Comparison of ENCODE assay signal across 1 cellular context in the genomic region with DNA sequence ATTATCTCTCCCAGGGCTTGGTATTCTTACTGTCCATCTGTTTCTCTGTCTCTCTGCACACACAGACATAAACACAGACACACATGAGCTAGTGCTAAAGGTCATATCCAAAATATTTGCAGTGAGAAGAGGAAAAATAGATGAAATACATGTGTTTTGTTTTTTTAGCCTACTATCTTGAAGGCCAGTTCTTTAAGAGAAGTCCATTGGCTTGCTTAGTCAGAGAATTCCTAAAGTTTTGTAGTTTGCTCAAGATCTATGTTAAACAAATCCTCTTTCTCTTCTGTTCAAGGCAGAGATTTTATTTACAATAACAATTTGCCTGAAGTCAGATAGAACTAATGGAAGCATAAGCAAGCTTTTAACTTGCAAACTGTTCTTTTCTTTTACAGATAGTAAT.
TF ChIP-seq lines count a peak whose summit lies in the region.

No MANE protein-coding gene starts in this region.

TF ChIP-seq in HepG2, 621 proteins besides CTCF, POLR2A, EP300 and RAD21 (continued from another document and continues in another):
- TF ChIP-seq ZNF362 (CRISPR knock-in tag; IDR thresholded peaks at IDR 0.05; ENCODE audit: borderline replicate concordance) (peak; percentile 69; the same call in 1 of the 2 replicates), ZNF256 (CRISPR knock-in tag; conservative IDR thresholded peaks at IDR 0.05) (no peak), ZSCAN9 (CRISPR knock-in tag; IDR thresholded peaks at IDR 0.05; ENCODE audit: borderline replicate concordance) (0 out of 2 replicates have a peak, but pooled peaks have one; percentile 25), ADNP (CRISPR knock-in tag; IDR thresholded peaks at IDR 0.05) (no peak), ZBTB20 (CRISPR knock-in tag; IDR thresholded peaks at IDR 0.05; ENCODE audit: borderline replicate concordance, low read depth) (peak; percentile 41; the same call in 1 of the 2 replicates), ONECUT2 (CRISPR knock-in tag; IDR thresholded peaks at IDR 0.05) (no peak), ZNF264 (CRISPR knock-in tag; IDR thresholded peaks at IDR 0.05) (peak; percentile 68), POLR2G (IDR thresholded peaks at IDR 0.05; ENCODE audit: low read depth, low read length) (no peak), JUNB (CRISPR knock-in tag; IDR thresholded peaks at IDR 0.05; ENCODE audit: borderline replicate concordance) (no peak), TSC22D2 (CRISPR knock-in tag; IDR thresholded peaks at IDR 0.05; ENCODE audit: borderline replicate concordance) (no peak), FOSL1 (CRISPR knock-in tag; IDR thresholded peaks at IDR 0.05; ENCODE audit: borderline replicate concordance) (no peak; the same call in 1 of the 2 replicates), ZBED4 (CRISPR knock-in tag; IDR thresholded peaks at IDR 0.05; ENCODE audit: borderline replicate concordance) (no peak), RXRB (CRISPR knock-in tag; IDR thresholded peaks at IDR 0.05; ENCODE audit: borderline replicate concordance) (peak; percentile 81), IKZF4 (CRISPR knock-in tag; IDR thresholded peaks at IDR 0.05; ENCODE audit: borderline replicate concordance, low read depth, not compliant biosample characterization) (no peak), ZNF710 (CRISPR knock-in tag; IDR thresholded peaks at IDR 0.05; ENCODE audit: borderline replicate concordance) (peak; percentile 87), RCOR2 (CRISPR knock-in tag; IDR thresholded peaks at IDR 0.05) (peak; percentile 88), ZNF615 (CRISPR knock-in tag; IDR thresholded peaks at IDR 0.05; ENCODE audit: borderline replicate concordance) (no peak), ARID5B (CRISPR knock-in tag; IDR thresholded peaks at IDR 0.05) (peak; percentile 97), SP1 (IDR thresholded peaks at IDR 0.05) (no peak), SP1 (CRISPR knock-in tag; IDR thresholded peaks at IDR 0.05) (no peak), HOXD1 (CRISPR knock-in tag; IDR thresholded peaks at IDR 0.05) (no peak), ASH2L (IDR thresholded peaks at IDR 0.05; ENCODE audit: insufficient read length, low read depth, low read length) (no peak), ZNF563 (CRISPR knock-in tag; IDR thresholded peaks at IDR 0.05) (no peak), TRIM24 (CRISPR knock-in tag; IDR thresholded peaks at IDR 0.05) (no peak), NFKBIZ (CRISPR knock-in tag; IDR thresholded peaks at IDR 0.05) (0 out of 2 replicates have a peak, but pooled peaks have one; percentile 51)
- TF ChIP-seq, protein P1, sequence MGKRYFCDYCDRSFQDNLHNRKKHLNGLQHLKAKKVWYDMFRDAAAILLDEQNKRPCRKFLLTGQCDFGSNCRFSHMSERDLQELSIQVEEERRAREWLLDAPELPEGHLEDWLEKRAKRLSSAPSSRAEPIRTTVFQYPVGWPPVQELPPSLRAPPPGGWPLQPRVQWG (CRISPR knock-in tag; IDR thresholded peaks at IDR 0.05; ENCODE audit: borderline replicate concordance, low read depth): no peak
- TF ChIP-seq, protein P2, sequence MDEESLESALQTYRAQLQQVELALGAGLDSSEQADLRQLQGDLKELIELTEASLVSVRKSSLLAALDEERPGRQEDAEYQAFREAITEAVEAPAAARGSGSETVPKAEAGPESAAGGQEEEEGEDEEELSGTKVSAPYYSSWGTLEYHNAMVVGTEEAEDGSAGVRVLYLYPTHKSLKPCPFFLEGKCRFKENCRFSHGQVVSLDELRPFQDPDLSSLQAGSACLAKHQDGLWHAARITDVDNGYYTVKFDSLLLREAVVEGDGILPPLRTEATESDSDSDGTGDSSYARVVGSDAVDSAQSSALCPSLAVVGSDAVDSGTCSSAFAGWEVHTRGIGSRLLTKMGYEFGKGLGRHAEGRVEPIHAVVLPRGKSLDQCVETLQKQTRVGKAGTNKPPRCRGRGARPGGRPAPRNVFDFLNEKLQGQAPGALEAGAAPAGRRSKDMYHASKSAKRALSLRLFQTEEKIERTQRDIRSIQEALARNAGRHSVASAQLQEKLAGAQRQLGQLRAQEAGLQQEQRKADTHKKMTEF (CRISPR knock-in tag; IDR thresholded peaks at IDR 0.05): peak; percentile 81
- TF ChIP-seq, protein P3, sequence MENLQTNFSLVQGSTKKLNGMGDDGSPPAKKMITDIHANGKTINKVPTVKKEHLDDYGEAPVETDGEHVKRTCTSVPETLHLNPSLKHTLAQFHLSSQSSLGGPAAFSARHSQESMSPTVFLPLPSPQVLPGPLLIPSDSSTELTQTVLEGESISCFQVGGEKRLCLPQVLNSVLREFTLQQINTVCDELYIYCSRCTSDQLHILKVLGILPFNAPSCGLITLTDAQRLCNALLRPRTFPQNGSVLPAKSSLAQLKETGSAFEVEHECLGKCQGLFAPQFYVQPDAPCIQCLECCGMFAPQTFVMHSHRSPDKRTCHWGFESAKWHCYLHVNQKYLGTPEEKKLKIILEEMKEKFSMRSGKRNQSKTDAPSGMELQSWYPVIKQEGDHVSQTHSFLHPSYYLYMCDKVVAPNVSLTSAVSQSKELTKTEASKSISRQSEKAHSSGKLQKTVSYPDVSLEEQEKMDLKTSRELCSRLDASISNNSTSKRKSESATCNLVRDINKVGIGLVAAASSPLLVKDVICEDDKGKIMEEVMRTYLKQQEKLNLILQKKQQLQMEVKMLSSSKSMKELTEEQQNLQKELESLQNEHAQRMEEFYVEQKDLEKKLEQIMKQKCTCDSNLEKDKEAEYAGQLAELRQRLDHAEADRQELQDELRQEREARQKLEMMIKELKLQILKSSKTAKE (CRISPR knock-in tag; IDR thresholded peaks at IDR 0.05; ENCODE audit: borderline replicate concordance): peak; percentile 92
- TF ChIP-seq, protein P4, sequence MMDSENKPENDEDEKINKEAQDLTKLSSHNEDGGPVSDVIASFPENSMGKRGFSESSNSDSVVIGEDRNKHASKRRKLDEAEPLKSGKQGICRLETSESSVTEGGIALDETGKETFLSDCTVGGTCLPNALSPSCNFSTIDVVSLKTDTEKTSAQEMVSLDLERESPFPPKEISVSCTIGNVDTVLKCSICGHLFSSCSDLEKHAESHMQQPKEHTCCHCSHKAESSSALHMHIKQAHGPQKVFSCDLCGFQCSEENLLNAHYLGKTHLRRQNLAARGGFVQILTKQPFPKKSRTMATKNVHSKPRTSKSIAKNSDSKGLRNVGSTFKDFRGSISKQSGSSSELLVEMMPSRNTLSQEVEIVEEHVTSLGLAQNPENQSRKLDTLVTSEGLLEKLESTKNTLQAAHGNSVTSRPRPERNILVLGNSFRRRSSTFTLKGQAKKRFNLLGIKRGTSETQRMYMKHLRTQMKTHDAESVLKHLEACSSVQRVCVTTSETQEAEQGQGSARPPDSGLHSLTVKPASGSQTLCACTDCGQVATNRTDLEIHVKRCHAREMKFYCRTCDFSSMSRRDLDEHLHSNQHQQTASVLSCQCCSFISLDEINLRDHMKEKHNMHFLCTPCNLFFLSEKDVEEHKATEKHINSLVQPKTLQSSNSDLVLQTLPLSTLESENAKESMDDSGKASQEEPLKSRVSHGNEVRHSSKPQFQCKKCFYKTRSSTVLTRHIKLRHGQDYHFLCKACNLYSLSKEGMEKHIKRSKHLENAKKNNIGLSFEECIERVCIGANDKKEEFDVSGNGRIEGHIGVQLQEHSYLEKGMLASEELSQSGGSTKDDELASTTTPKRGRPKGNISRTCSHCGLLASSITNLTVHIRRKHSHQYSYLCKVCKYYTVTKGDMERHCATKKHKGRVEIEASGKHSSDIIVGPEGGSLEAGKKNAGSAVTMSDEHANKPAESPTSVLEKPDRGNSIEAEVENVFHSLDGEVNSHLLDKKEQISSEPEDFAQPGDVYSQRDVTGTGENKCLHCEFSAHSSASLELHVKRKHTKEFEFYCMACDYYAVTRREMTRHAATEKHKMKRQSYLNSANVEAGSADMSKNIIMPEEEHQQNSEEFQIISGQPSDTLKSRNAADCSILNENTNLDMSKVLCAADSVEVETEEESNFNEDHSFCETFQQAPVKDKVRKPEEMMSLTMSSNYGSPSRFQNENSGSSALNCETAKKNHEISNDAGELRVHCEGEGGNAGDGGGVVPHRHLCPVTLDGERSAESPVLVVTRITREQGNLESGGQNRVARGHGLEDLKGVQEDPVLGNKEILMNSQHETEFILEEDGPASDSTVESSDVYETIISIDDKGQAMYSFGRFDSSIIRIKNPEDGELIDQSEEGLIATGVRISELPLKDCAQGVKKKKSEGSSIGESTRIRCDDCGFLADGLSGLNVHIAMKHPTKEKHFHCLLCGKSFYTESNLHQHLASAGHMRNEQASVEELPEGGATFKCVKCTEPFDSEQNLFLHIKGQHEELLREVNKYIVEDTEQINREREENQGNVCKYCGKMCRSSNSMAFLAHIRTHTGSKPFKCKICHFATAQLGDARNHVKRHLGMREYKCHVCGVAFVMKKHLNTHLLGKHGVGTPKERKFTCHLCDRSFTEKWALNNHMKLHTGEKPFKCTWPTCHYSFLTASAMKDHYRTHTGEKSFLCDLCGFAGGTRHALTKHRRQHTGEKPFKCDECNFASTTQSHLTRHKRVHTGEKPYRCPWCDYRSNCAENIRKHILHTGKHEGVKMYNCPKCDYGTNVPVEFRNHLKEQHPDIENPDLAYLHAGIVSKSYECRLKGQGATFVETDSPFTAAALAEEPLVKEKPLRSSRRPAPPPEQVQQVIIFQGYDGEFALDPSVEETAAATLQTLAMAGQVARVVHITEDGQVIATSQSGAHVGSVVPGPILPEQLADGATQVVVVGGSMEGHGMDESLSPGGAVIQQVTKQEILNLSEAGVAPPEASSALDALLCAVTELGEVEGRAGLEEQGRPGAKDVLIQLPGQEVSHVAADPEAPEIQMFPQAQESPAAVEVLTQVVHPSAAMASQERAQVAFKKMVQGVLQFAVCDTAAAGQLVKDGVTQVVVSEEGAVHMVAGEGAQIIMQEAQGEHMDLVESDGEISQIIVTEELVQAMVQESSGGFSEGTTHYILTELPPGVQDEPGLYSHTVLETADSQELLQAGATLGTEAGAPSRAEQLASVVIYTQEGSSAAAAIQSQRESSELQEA (CRISPR knock-in tag; IDR thresholded peaks at IDR 0.05; ENCODE audit: not compliant biosample characterization): no peak
